Comparison of ENCODE assay signal across 21 cellular contexts in the genomic region with DNA sequence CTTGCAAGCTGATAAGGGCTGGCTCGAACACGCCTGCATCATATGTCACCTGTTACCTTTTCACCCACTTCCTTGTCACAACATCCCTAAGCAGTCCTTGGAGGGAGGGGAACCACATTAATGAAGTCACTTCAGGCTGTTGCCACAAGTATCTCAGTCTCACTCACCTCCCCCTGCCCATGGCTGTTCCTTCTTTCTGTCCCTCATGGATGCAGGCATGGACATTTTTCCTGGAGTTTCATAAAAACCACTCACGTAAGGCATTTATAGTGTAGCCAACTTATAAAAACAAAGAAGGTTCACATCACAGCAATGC.
"Had no signal": no experiment of that assay in that cellular context is flagged by ENCODE, and none has a peak within 500 bp of the region (broad histone marks: within the 10 kb centered on the region; RNA-seq: fewer than 3 reads in every experiment).

No MANE protein-coding gene starts in this region.

- H3K4me3 ChIP-seq: colonic mucosa, dorsolateral prefrontal cortex, heart right ventricle, left ventricle myocardium inferior, lower lobe of right lung, right atrium auricular region, sigmoid colon, skin epidermis, testis, tibial nerve had no signal

- H3K27me3 ChIP-seq: colonic mucosa, dorsolateral prefrontal cortex, heart right ventricle, right atrium auricular region, sigmoid colon, testis, tibial nerve had no signal

- ATAC-seq: esophagus mucosa; heart right ventricle; lower lobe of right lung; stimulated activated naive B cell treated with anti-CD40 and anti-IgM and Interleukin-4, amounts not matched to agents 10 μg/mL and 1 μg/mL and 100 μg/mL, for 72 hours; stimulated activated naive CD8-positive, alpha-beta T cell treated with anti-CD3 and anti-CD28 coated beads, Interleukin-15, amount 100 ng/mL, for 72 hours had no signal

- H3K36me3 ChIP-seq: colonic mucosa, heart right ventricle, left ventricle myocardium inferior, lower lobe of right lung, right atrium auricular region, sigmoid colon, tibial nerve had no signal

- H3K27ac ChIP-seq: colonic mucosa, dorsolateral prefrontal cortex, heart right ventricle, left ventricle myocardium inferior, lower lobe of right lung, right atrium auricular region, sigmoid colon, skin epidermis, testis, tibial nerve had no signal

- H3K9me3 ChIP-seq: colonic mucosa, heart right ventricle, left ventricle myocardium inferior, lower lobe of right lung, right atrium auricular region, sigmoid colon, testis, tibial nerve had no signal

- DNase-seq: colonic mucosa; dorsolateral prefrontal cortex; effector memory CD4-positive, alpha-beta T cell; heart right ventricle; hypothalamus; kidney glomerular epithelial cell; left ventricle myocardium inferior; lower lobe of right lung; midbrain; naive B cell; nephron progenitor cell; sigmoid colon; stimulated activated CD4-positive, alpha-beta T cell treated with anti-CD3 and anti-CD28 coated beads, Interleukin-2, amount 100 ng/mL, for 24 hours; stimulated activated CD4-positive, alpha-beta T cell treated with anti-CD3 and anti-CD28 coated beads, Interleukin-4, amount 100 ng/mL, for 4 hours; stimulated activated naive B cell treated with anti-CD40 and anti-IgM and Interleukin-4, amounts not matched to agents 10 μg/mL and 1 μg/mL and 100 μg/mL, for 72 hours; stimulated activated naive CD8-positive, alpha-beta T cell treated with anti-CD3 and anti-CD28 coated beads, Interleukin-15, amount 100 ng/mL, for 72 hours; testis had no signal

- H3K4me1 ChIP-seq: colonic mucosa, left ventricle myocardium inferior, lower lobe of right lung had no signal
